ENCODE assay signal across 17 cellular contexts in the genomic region with DNA sequence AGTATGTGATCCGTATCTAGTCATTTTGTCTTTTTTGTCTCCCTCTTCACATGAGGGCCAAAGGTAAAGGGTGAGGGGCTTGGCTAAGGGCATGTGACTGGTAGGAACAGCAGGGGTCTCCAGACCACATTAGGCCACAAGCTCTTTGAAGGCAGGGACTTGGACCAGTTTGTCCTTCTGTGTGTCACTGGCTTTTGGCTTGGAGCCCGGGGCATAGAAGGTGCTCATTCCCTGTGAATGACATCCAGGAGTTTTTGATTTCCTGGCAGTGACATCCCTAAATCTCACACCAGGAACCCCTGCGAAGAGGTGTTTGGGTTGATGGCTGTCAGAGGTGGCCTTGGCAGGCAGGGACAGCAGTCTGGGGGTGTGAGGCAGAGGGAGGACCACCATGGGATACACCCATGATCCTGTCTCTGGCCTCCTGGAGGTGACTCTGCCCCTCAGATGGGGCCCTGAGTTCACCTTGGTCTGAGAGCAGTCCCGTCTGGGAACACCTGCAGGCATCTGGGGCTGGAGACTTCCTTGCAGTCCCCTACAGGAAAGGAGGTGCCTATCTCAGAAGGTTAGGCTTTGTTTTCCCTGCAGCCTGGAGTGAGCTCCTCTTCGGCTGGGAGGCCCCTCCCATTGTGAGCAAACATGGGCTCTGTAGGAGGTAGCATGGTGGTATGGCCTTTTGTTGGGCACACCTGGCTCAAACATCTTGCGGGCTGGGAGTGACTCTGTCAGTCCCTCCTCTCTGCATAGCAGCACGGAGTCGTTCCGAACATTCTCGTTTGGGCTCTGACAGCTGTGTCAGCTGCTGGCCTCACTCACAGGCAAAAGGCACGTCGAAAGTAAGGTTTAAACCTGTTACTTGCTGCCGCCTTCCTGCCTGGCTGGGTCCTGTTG. TPM values are rescaled to one million over a fixed set of nuclear protein-coding genes. Genes with fewer than 3 reads are reported as not detected.
DNase-seq lines count a peak whose midpoint lies in the region; ATAC-seq, FAIRE-seq and TF ChIP-seq lines count a peak whose summit lies in the region.
"Had no signal": no experiment of that assay in that cellular context is flagged by ENCODE, and none has a peak within 500 bp of the region (broad histone marks: within the 10 kb centered on the region; RNA-seq: fewer than 3 reads in every experiment).

No MANE protein-coding gene starts in this region.

- H3K4me1 ChIP-seq in left ventricle myocardium inferior, result no peaks in the 10 kb centered on the region
- no peaks in the 10 kb centered on the region for H3K4me1 ChIP-seq in spleen

- intact Hi-C loops in Right ventricle myocardium superior (cut with DNase I), result no loop called here
- intact Hi-C loops in left ventricle myocardium inferior (cut with micrococcal nuclease), result no loop called here
- intact Hi-C loops in spleen (cut with DNase I; ENCODE audit: low total_unique reads), result no loop called here

- in situ Hi-C loops in KBM-7 (cut with MboI; ENCODE audit: low pct_unique_long_range_greater_than_20kb, low sequenced_read_pairs), result no loop called here

- WGBS in spleen, 5 donors, result 73 to 85% (median 81%) methylated on average over 13 of the region's 13 CpGs

- TF ChIP-seq CTCF in left ventricle myocardium inferior (IDR thresholded peaks at IDR 0.05; ENCODE audit: borderline replicate concordance) (no peak), spleen (IDR thresholded peaks at IDR 0.05 in 8 of 11, conservative IDR thresholded peaks at IDR 0.05 in 3 of 11) (no peak), D721Med (IDR thresholded peaks at IDR 0.05; ENCODE audit: insufficient read depth, missing control alignments) (no peak)

- H3K9me3 ChIP-seq in left ventricle myocardium inferior (replicated peaks) (no peaks in the 10 kb centered on the region), spleen (no peaks in the 10 kb centered on the region)
- H3K9me3 ChIP-seq: neutrophil had no signal

- H3K4me3 ChIP-seq in left ventricle myocardium inferior (no peak overlapping the region), spleen (no peak overlapping the region)
- H3K4me3 ChIP-seq: smooth muscle cell had no signal

- ATAC-seq in Right ventricle myocardium superior (ENCODE audit: poor library complexity), result peak; percentile 18
- ATAC-seq: activated naive CD4-positive, alpha-beta T cell treated with anti-CD3 and anti-CD28 coated beads, Interleukin-2, amount 50 U/mL, for 72 hours; stimulated activated naive CD8-positive, alpha-beta T cell treated with anti-CD3 and anti-CD28 coated beads, Interleukin-15, Interleukin-2, amounts not matched to agents 100 U/mL and 50 U/mL, for 24 hours had no signal

- no peak overlapping the region for H3K27ac ChIP-seq in left ventricle myocardium inferior (replicated peaks)
- H3K27ac ChIP-seq in spleen, result no peak overlapping the region
- H3K27ac ChIP-seq: neutrophil had no signal

- peaks cover 49% of the 10 kb centered on the region for H3K27me3 ChIP-seq in left ventricle myocardium inferior (ENCODE audit: low read depth)
- peaks cover 0 to 37% (median 0%) of the 10 kb centered on the region in 7 donors for H3K27me3 ChIP-seq in spleen (replicated peaks in 1 of 7)

- no peaks in the 10 kb centered on the region for H3K36me3 ChIP-seq in left ventricle myocardium inferior
- no peaks in the 10 kb centered on the region for H3K36me3 ChIP-seq in spleen
- H3K36me3 ChIP-seq: neutrophil had no signal

- FAIRE-seq in D721Med (lab: Jason Lieb, UNC), result no peak
- FAIRE-seq: HTR-8/SVneo had no signal

- no peak for DNase-seq in Right ventricle myocardium superior
- DNase-seq in left ventricle myocardium inferior, result no peak
- DNase-seq in RPMI8226, result peak; percentile 57
- DNase-seq in iPS-NIHi7 (ENCODE audit: extremely low spot score), result peak; percentile 74
- DNase-seq in spleen, result peak; percentile 50
- no peak for DNase-seq in KBM-7
- no peak for DNase-seq in D721Med (ENCODE audit: insufficient read length, low spot score)
- DNase-seq in D341Med (ENCODE audit: low spot score), result no peak
- DNase-seq: activated CD4-positive, CD25-positive, alpha-beta regulatory T cell; activated CD8-positive, alpha-beta memory T cell treated with anti-CD3 and anti-CD28 coated beads, Interleukin-2, amount 50 U/mL, for 48 hours; NCI-H524; stimulated activated naive CD8-positive, alpha-beta T cell treated with anti-CD3 and anti-CD28 coated beads, Interleukin-15, Interleukin-2, amounts not matched to agents 100 U/mL and 50 U/mL, for 24 hours had no signal

- no peak for TF ChIP-seq POLR2A in spleen (IDR thresholded peaks at IDR 0.05)

RNA-seq across cellular contexts. Expression of a gene that starts 38.6 kb away (rescaled TPM):
- total RNA-seq in Right ventricle myocardium superior, result not detected
- not detected for total RNA-seq in left ventricle myocardium inferior
- total RNA-seq in spleen, result under 1 TPM in 1 of 7 donors, not detected in 6; 0.98 TPM
- under 1 TPM; 0.04 to 0.38 (median 0.09) TPM for polyA plus RNA-seq in spleen
- total RNA-seq: RPMI7951 had no signal

Comparison
In these comparisons a context has a peak if more than half of its experiments do, and no peak if none do; other contexts are left out.
1. DNase-seq: peak in RPMI8226 (single experiment), iPS-NIHi7 (single experiment) and spleen (single experiment); none in Right ventricle myocardium superior (single experiment), left ventricle myocardium inferior (single experiment), KBM-7 (single experiment), D721Med (single experiment) and D341Med (single experiment).